Comparison of ENCODE assay signal across 19 cellular contexts in the genomic region with DNA sequence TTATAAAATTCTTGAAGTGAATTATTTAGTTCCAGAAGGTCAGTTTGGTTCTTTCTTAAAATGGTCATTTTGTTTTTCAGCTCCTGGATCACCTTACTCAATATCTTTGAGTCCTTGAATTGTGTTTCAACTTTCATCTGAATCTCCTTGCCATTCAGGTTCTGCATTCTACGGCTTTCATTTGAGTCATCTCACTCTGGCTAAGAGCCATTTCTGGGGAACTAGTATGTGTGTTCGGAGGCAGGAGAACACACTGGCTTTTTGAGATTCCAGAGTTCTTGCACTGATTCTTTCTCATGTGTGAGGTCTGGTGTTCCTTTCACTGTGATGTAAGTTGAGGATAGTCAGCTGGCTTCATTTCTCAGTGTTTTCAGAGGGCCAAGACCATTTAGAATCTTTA.
A peak's percentile ranks its signal among the peaks of the same experiment; 100 is the strongest.
DNase-seq lines count a peak whose midpoint lies in the region; ATAC-seq, FAIRE-seq and TF ChIP-seq lines count a peak whose summit lies in the region.
"Had no signal": no experiment of that assay in that cellular context is flagged by ENCODE, and none has a peak within 500 bp of the region (broad histone marks: within the 10 kb centered on the region; RNA-seq: fewer than 3 reads in every experiment).

No MANE protein-coding gene starts in this region.

- H3K4me1 Mint-ChIP-seq in osteocyte (ENCODE audit: unreplicated experiment), result no peaks in the 10 kb centered on the region

- H3K27me3 ChIP-seq in HepG2 (ENCODE audit: control insufficient read depth in 1 of 2, insufficient read depth in 2 of 2, low read length in 2 of 2), result no peaks in the 10 kb centered on the region
- H3K27me3 ChIP-seq in right lobe of liver, result no peaks in the 10 kb centered on the region
- no peaks in the 10 kb centered on the region for H3K27me3 ChIP-seq in smooth muscle cell (ENCODE audit: low read depth)
- H3K27me3 ChIP-seq in testis, result no peaks in the 10 kb centered on the region
- no peaks in the 10 kb centered on the region for H3K27me3 ChIP-seq in BE2C

- TF ChIP-seq EP300 in HepG2 (IDR thresholded peaks at IDR 0.05; ENCODE audit: low read depth in 2 of 2, low read length in 2 of 2) (no peak), HepG2 (CRISPR knock-in tag; IDR thresholded peaks at IDR 0.05; ENCODE audit: borderline replicate concordance) (no peak)

- no peaks in the 10 kb centered on the region for H3K79me2 ChIP-seq in HepG2 (ENCODE audit: insufficient read depth, low read length)
- no peaks in the 10 kb centered on the region for H3K79me2 ChIP-seq in smooth muscle cell (ENCODE audit: low read depth)

- H4K20me1 ChIP-seq in HepG2 (ENCODE audit: insufficient read depth, low read length), result no peaks in the 10 kb centered on the region
- no peaks in the 10 kb centered on the region for H4K20me1 ChIP-seq in smooth muscle cell (ENCODE audit: low read depth)

- in situ Hi-C loops in HepG2 (cut with HindIII; ENCODE audit: extremely low pct_ligation_motif_present, low pct_unique_long_range_greater_than_20kb), result no loop called here

- H3K36me3 Mint-ChIP-seq in osteocyte (ENCODE audit: unreplicated experiment), result no peaks in the 10 kb centered on the region

- no peak for TF ChIP-seq POLR2A in HepG2 (IDR thresholded peaks at IDR 0.05; ENCODE audit: insufficient read depth in 1 of 2, low read depth in 2 of 2, low read length in 2 of 2)
- TF ChIP-seq POLR2A in right lobe of liver (IDR thresholded peaks at IDR 0.05), result no peak
- TF ChIP-seq POLR2A in testis (IDR thresholded peaks at IDR 0.05), result no peak

- no peaks in the 10 kb centered on the region for H3F3A ChIP-seq in smooth muscle cell (ENCODE audit: low read depth)

- H3K9ac ChIP-seq in HepG2 (ENCODE audit: insufficient read depth, low read depth, low read length) (no peak overlapping the region), smooth muscle cell (ENCODE audit: low read depth) (no peak overlapping the region)

- H3K4me2 ChIP-seq in HepG2 (ENCODE audit: low read depth, low read length) (no peak overlapping the region), smooth muscle cell (no peak overlapping the region)

- H3K27me3 Mint-ChIP-seq in osteocyte (ENCODE audit: unreplicated experiment), result no peaks in the 10 kb centered on the region
- H3K27me3 Mint-ChIP-seq: CD4-positive, alpha-beta T cell had no signal

- H3K4me1 ChIP-seq in HepG2 (ENCODE audit: insufficient read depth, low read length), result no peaks in the 10 kb centered on the region
- no peaks in the 10 kb centered on the region for H3K4me1 ChIP-seq in right lobe of liver
- no peaks in the 10 kb centered on the region for H3K4me1 ChIP-seq in smooth muscle cell (ENCODE audit: low read depth)
- no peaks in the 10 kb centered on the region for H3K4me1 ChIP-seq in testis
- H3K4me1 ChIP-seq in BE2C, result no peaks in the 10 kb centered on the region
- H3K4me1 ChIP-seq: HAP-1 had no signal

- CTCF ChIA-PET in HepG2 (lab: Yijun Ruan, JAX; ENCODE audit: low intra/inter-chr PET ratio, low total read pairs), result no interaction called here

- FAIRE-seq in HepG2 (lab: Jason Lieb, UNC), result no peak
- FAIRE-seq: G401.6, GM12891, GM19239, HTR-8/SVneo had no signal

- no peak for TF ChIP-seq RAD21 in HepG2 (CRISPR knock-in tag; IDR thresholded peaks at IDR 0.05)

- H3K27ac Mint-ChIP-seq in osteocyte (ENCODE audit: unreplicated experiment), result no peak overlapping the region
- H3K27ac Mint-ChIP-seq: CD4-positive, alpha-beta T cell had no signal

- intact Hi-C loops in HepG2 (cut with micrococcal nuclease; ENCODE audit: unreplicated experiment), result no loop called here
- intact Hi-C loops in right lobe of liver (cut with DNase I), result no loop called here
- intact Hi-C loops in testis (cut with DNase I; ENCODE audit: low total_unique reads), result no loop called here

- WGBS in HepG2 (ENCODE audit: low lambda C conversion rate), result 48% methylated on average over 2 of the region's 2 CpGs
- 59% methylated on average over 2 of the region's 2 CpGs for WGBS in right lobe of liver (ENCODE audit: insufficient coverage, low coverage, low lambda C conversion rate, missing lambda C conversion rate)
- 75% methylated on average over 2 of the region's 2 CpGs for WGBS in smooth muscle cell (ENCODE audit: low lambda C conversion rate)
- 22 to 59% methylated on average over 2 of the region's 2 CpGs for WGBS in testis, 2 donors

- H2AFZ ChIP-seq in HepG2 (ENCODE audit: low read length) (no peak overlapping the region), smooth muscle cell (ENCODE audit: low read depth) (peak overlapping the region; percentile 81)

- H3K4me3 Mint-ChIP-seq in osteocyte (ENCODE audit: unreplicated experiment), result no peak overlapping the region
- H3K4me3 Mint-ChIP-seq: CD4-positive, alpha-beta T cell had no signal

- H3K36me3 ChIP-seq in HepG2 (replicated peaks in 1 of 2; ENCODE audit: control insufficient read depth in 1 of 2, insufficient read depth in 2 of 2, low read length in 2 of 2) (no peaks in the 10 kb centered on the region), right lobe of liver (no peaks in the 10 kb centered on the region), smooth muscle cell (ENCODE audit: low read depth) (no peaks in the 10 kb centered on the region), testis (ENCODE audit: low read depth, missing control alignments) (no peaks in the 10 kb centered on the region), BE2C (no peaks in the 10 kb centered on the region)
- H3K36me3 ChIP-seq: HAP-1 had no signal

- peaks cover 4% of the 10 kb centered on the region for H3K9me3 Mint-ChIP-seq in osteocyte (ENCODE audit: unreplicated experiment)

- BruUV-seq in HepG2 (replicated peaks; lab: Mats Ljungman, UMichigan), result TSS peak; percentile 33

- TF ChIP-seq CTCF in HepG2 (CRISPR knock-in tag; IDR thresholded peaks at IDR 0.05) (no peak), right lobe of liver (IDR thresholded peaks at IDR 0.05) (no peak), smooth muscle cell (IDR thresholded peaks at IDR 0.05; ENCODE audit: borderline replicate concordance, insufficient read depth, poor library complexity, severe bottlenecking) (no peak), testis (IDR thresholded peaks at IDR 0.05) (no peak), osteocyte (IDR thresholded peaks at IDR 0.05) (no peak), BE2C (IDR thresholded peaks at IDR 0.05; ENCODE audit: low read depth, low read length) (no peak)

- H3K9me3 ChIP-seq in HepG2 (ENCODE audit: low read length), result no peaks in the 10 kb centered on the region
- no peaks in the 10 kb centered on the region for H3K9me3 ChIP-seq in right lobe of liver
- peaks cover 3% of the 10 kb centered on the region for H3K9me3 ChIP-seq in smooth muscle cell (replicated peaks; ENCODE audit: low read depth)
- H3K9me3 ChIP-seq in testis, result no peaks in the 10 kb centered on the region
- H3K9me3 ChIP-seq in BE2C, result no peaks in the 10 kb centered on the region
- H3K9me3 ChIP-seq: HAP-1 had no signal

- DNase-seq in HepG2 (ENCODE audit: low spot score) (no peak), right lobe of liver (no peak), astrocyte of the hippocampus (ENCODE audit: low read depth, low spot score) (peak; percentile 46), smooth muscle cell (lab: John Stamatoyannopoulos, UW; ENCODE audit: unreplicated experiment) (no peak), testis (no peak), osteocyte (ENCODE audit: extremely low spot score, unreplicated experiment) (no peak), BE2C (no peak)
- DNase-seq: 8988T; C1 segment of cervical spinal cord; CD4-positive, alpha-beta T cell; DMS79; EL; GOT3 had no signal

- no peak overlapping the region for H3K27ac ChIP-seq in HepG2 (ENCODE audit: extremely low read length, insufficient read depth, low read length)
- no peak overlapping the region for H3K27ac ChIP-seq in right lobe of liver
- no peak overlapping the region for H3K27ac ChIP-seq in smooth muscle cell (ENCODE audit: low read depth)
- no peak overlapping the region for H3K27ac ChIP-seq in testis

- POLR2A ChIA-PET in HepG2 (lab: Yijun Ruan, JAX), result no interaction called here

- ATAC-seq in HepG2 (no peak), right lobe of liver (no peak), esophagus mucosa (peak; percentile 92)

- H3K4me3 ChIP-seq in HepG2 (replicated peaks in 1 of 3; ENCODE audit: insufficient read depth in 1 of 3, low read depth in 2 of 3, low read length in 3 of 3) (no peak overlapping the region), right lobe of liver (no peak overlapping the region), smooth muscle cell (no peak overlapping the region), testis (no peak overlapping the region), BE2C (ENCODE audit: low read depth, low read length) (no peak overlapping the region)
- H3K4me3 ChIP-seq: HAP-1 had no signal

TF ChIP-seq in HepG2, 621 proteins besides CTCF, POLR2A, EP300 and RAD21 (continues in another document):
- no peak for TF ChIP-seq ZNF430 (CRISPR knock-in tag; IDR thresholded peaks at IDR 0.05)
- no peak for TF ChIP-seq HMG20A (CRISPR knock-in tag; IDR thresholded peaks at IDR 0.05; ENCODE audit: borderline replicate concordance)
- no peak for TF ChIP-seq ZNF670 (CRISPR knock-in tag; IDR thresholded peaks at IDR 0.05; ENCODE audit: borderline replicate concordance)
- TF ChIP-seq PHB2 (IDR thresholded peaks at IDR 0.05; ENCODE audit: partially characterized antibody), result no peak
- no peak for TF ChIP-seq BRD4 (CRISPR knock-in tag; IDR thresholded peaks at IDR 0.05)
- no peak for TF ChIP-seq ZNF841 (CRISPR knock-in tag; IDR thresholded peaks at IDR 0.05; ENCODE audit: borderline replicate concordance)
- TF ChIP-seq, protein P1, sequence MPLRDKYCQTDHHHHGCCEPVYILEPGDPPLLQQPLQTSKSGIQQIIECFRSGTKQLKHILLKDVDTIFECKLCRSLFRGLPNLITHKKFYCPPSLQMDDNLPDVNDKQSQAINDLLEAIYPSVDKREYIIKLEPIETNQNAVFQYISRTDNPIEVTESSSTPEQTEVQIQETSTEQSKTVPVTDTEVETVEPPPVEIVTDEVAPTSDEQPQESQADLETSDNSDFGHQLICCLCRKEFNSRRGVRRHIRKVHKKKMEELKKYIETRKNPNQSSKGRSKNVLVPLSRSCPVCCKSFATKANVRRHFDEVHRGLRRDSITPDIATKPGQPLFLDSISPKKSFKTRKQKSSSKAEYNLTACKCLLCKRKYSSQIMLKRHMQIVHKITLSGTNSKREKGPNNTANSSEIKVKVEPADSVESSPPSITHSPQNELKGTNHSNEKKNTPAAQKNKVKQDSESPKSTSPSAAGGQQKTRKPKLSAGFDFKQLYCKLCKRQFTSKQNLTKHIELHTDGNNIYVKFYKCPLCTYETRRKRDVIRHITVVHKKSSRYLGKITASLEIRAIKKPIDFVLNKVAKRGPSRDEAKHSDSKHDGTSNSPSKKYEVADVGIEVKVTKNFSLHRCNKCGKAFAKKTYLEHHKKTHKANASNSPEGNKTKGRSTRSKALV (CRISPR knock-in tag; IDR thresholded peaks at IDR 0.05), result no peak
- no peak for TF ChIP-seq ISX (CRISPR knock-in tag; conservative IDR thresholded peaks at IDR 0.05)
